8 cellular contexts compared by ENCODE assay signal in the genomic region with DNA sequence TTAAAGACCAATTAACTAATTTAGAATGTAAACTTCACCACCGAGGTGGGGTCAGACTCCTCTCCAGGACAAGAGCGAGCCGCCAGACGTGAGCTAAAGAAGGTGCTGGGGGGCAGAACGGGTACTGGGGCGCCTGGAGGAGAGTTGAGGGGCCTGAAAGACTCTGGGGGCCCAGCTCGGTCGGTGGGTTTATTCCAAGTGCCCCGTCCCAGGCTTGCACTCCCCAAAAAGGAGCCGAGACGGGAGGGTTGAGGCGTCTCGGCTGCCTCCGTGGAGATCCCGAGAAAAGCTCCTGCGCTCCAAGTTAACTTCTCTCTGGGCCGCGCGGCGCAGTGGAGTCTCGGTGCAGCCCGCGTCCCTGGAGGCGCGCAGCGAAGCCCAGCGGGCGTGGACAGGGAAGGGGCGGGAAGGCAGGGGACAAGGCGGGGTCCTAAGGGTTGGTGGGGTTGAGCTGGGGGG.
A peak's percentile ranks its signal among the peaks of the same experiment; 100 is the strongest.
DNase-seq lines count a peak whose midpoint lies in the region; ATAC-seq and TF ChIP-seq lines count a peak whose summit lies in the region.

No MANE protein-coding gene starts in this region.

- POLR2A ChIA-PET in Caco-2 (lab: Charles Lee), result no interaction called here

- peaks cover 6% of the 10 kb centered on the region for H3K4me1 Mint-ChIP-seq in Caco-2 (ENCODE audit: low read depth, unreplicated experiment)
- peaks cover 26% of the 10 kb centered on the region for H3K4me1 Mint-ChIP-seq in T-helper 17 cell

- H3K4me1 ChIP-seq in Caco-2 (no peaks in the 10 kb centered on the region), foreskin keratinocyte (no peaks in the 10 kb centered on the region), osteoblast (ENCODE audit: insufficient read depth, low read length) (no peaks in the 10 kb centered on the region)

- H3K27ac Mint-ChIP-seq in Caco-2 (ENCODE audit: unreplicated experiment) (no peak overlapping the region), T-helper 17 cell (no peak overlapping the region)

- CTCF ChIA-PET in Caco-2 (lab: Charles Lee), result interaction anchor here (0.9 kb wide), 1 partner anchor 374 kb away, joined by 4 read pairs; no protein-coding TSS in a partner anchor

- no peaks in the 10 kb centered on the region for H3K79me2 ChIP-seq in osteoblast (ENCODE audit: insufficient read depth, low read length)

- H2AFZ ChIP-seq in osteoblast (ENCODE audit: low read length), result peak overlapping the region; percentile 87

- H3K4me3 Mint-ChIP-seq in Caco-2 (ENCODE audit: unreplicated experiment) (peak overlapping the region; percentile 58), T-helper 17 cell (peak overlapping the region; percentile 95)

- H3K27me3 Mint-ChIP-seq in Caco-2 (ENCODE audit: insufficient read depth, unreplicated experiment) (peaks cover 23% of the 10 kb centered on the region), T-helper 17 cell (peaks cover 35% of the 10 kb centered on the region)

- TF ChIP-seq CTCF in Caco-2 (IDR thresholded peaks at IDR 0.05; ENCODE audit: insufficient read depth in 1 of 2, low read depth in 1 of 2, low read length in 1 of 2, severe bottlenecking in 1 of 2, unreplicated experiment in 1 of 2) (no peak), foreskin keratinocyte (conservative IDR thresholded peaks at IDR 0.05) (no peak), osteoblast (IDR thresholded peaks at IDR 0.05; ENCODE audit: extremely low read depth, low read depth, low read length) (no peak)

- no peaks in the 10 kb centered on the region for H3K36me3 ChIP-seq in Caco-2 (ENCODE audit: control insufficient read depth, insufficient read depth, low read length)
- H3K36me3 ChIP-seq in osteoblast (ENCODE audit: insufficient read depth, low read length), result no peaks in the 10 kb centered on the region

- H3K4me2 ChIP-seq in osteoblast (ENCODE audit: insufficient read depth, low read length), result peak overlapping the region; percentile 75

- intact Hi-C loops in Caco-2 (cut with micrococcal nuclease; ENCODE audit: unreplicated experiment), result loop anchor here (10.0 kb wide), 1 partner anchor 612 kb away; no protein-coding TSS in a partner anchor

- H3K4me3 ChIP-seq in Caco-2 (ENCODE audit: low read depth, low read length) (no peak overlapping the region), osteoblast (ENCODE audit: insufficient read depth, low read length) (peak overlapping the region; percentile 69)

- H3K36me3 Mint-ChIP-seq in Caco-2 (ENCODE audit: insufficient read depth, unreplicated experiment), result no peaks in the 10 kb centered on the region
- H3K36me3 Mint-ChIP-seq in T-helper 17 cell (ENCODE audit: low read depth), result peaks cover 2% of the 10 kb centered on the region

- H3K9me3 ChIP-seq in Caco-2, result no peaks in the 10 kb centered on the region
- no peaks in the 10 kb centered on the region for H3K9me3 ChIP-seq in T-helper 17 cell (ENCODE audit: control insufficient read depth, low read length, poor library complexity, severe bottlenecking)
- H3K9me3 ChIP-seq in osteoblast (ENCODE audit: low read depth, low read length), result no peaks in the 10 kb centered on the region

- ATAC-seq in T-helper 17 cell (peak; percentile 36), foreskin keratinocyte (peak; percentile 75), GM21529 (IDR thresholded peaks at IDR 0.05; ENCODE audit: unreplicated experiment) (no peak)

- H3K27ac ChIP-seq in foreskin keratinocyte, result no peak overlapping the region
- no peak overlapping the region for H3K27ac ChIP-seq in osteoblast (ENCODE audit: low read depth, low read length)

- BruUV-seq in Caco-2 (replicated peaks; lab: Mats Ljungman, UMichigan), result no TSS peak

- peaks cover 10% of the 10 kb centered on the region for H3K9me3 Mint-ChIP-seq in Caco-2 (ENCODE audit: unreplicated experiment)

- H3K27me3 ChIP-seq in Caco-2 (replicated peaks; ENCODE audit: control insufficient read depth, insufficient read depth, low read length) (no peaks in the 10 kb centered on the region), foreskin keratinocyte (peaks cover 42% of the 10 kb centered on the region), osteoblast (ENCODE audit: insufficient read depth, low read length) (no peaks in the 10 kb centered on the region)

- no peaks in the 10 kb centered on the region for H4K20me1 ChIP-seq in osteoblast (ENCODE audit: insufficient read depth, low read length)

- DNase-seq in Caco-2, result peak in 1 of 2 experiments; percentile 6
- no peak for DNase-seq in T-helper 17 cell
- no peak for DNase-seq in foreskin keratinocyte
- peak; percentile 60 for DNase-seq in osteoblast (ENCODE audit: insufficient read length, low spot score, missing footprints)
- DNase-seq in NCI-H1048 (lab: John Stamatoyannopoulos, UW), result no peak
- DNase-seq in Kasumi-1 (lab: John Stamatoyannopoulos, UW), result no peak
- DNase-seq in mucosa of gallbladder (ENCODE audit: low spot score), result no peak
